29 cellular contexts compared by ENCODE assay signal in genomic region chr9:34027845-34028574, GRCh38.
"Had no signal": no experiment of that assay in that cellular context is flagged by ENCODE, and none has a peak within 500 bp of the region (broad histone marks: within the 10 kb centered on the region; RNA-seq: fewer than 3 reads in every experiment).

No MANE protein-coding gene starts in this region.

- H3K36me3 ChIP-seq: ascending aorta, ovary, vagina had no signal

- DNase-seq: activated CD4-positive, alpha-beta T cell treated with anti-CD3 and anti-CD28 coated beads for 48 hours; activated CD4-positive, alpha-beta T cell treated with anti-CD3 and anti-CD28 coated beads, Interleukin-2, amount 50 U/mL, for 48 hours; activated CD8-positive, alpha-beta memory T cell treated with anti-CD3 and anti-CD28 coated beads for 24 hours; activated gamma-delta T cell; activated naive CD4-positive, alpha-beta T cell treated with anti-CD3 and anti-CD28 coated beads, Interleukin-2, amount 10 ng/mL, durations not matched to agents 7 days and 5 days; activated naive CD8-positive, alpha-beta T cell treated with anti-CD3 and anti-CD28 coated beads, Interleukin-2, amount 10 ng/mL, durations not matched to agents 7 days and 5 days; brain microvascular endothelial cell; central memory CD4-positive, alpha-beta T cell; endodermal cell; foreskin keratinocyte; kidney glomerular epithelial cell; mammary epithelial cell; naive thymus-derived CD4-positive, alpha-beta T cell; retina; stimulated activated CD4-positive, alpha-beta T cell treated with anti-CD3 and anti-CD28 coated beads, Interleukin-2, amount 100 ng/mL, for 48 hours; stimulated activated naive CD8-positive, alpha-beta T cell treated with anti-CD3 and anti-CD28 coated beads, Interleukin-15, Interleukin-2, amounts not matched to agents 100 U/mL and 50 U/mL, for 24 hours; SW 1271; T1000; testis; transverse colon; WERI-Rb-1 had no signal

- H3K27me3 ChIP-seq: ascending aorta, brain microvascular endothelial cell, foreskin keratinocyte, ovary, testis, transverse colon, vagina had no signal

- H3K27ac Mint-ChIP-seq: activated naive CD4-positive, alpha-beta T cell treated with anti-CD3 and anti-CD28 coated beads, Interleukin-2, amount 10 ng/mL, durations not matched to agents 7 days and 5 days; activated naive CD8-positive, alpha-beta T cell treated with anti-CD3 and anti-CD28 coated beads, Interleukin-2, amount 10 ng/mL, durations not matched to agents 7 days and 5 days; dendritic cell treated with granulocyte-macrophage colony-stimulating factor and Interleukin-4, amounts not matched to agents 40 ng/mL and 50 ng/mL, for 4 days; endodermal cell; naive thymus-derived CD4-positive, alpha-beta T cell; progenitor cell of endocrine pancreas; T-helper 1 cell treated with Interleukin-12 subunit alpha and Interleukin-12 subunit beta and Interleukin-4 antibody, amounts not matched to agents 30 μg/mL and 1 μg/mL, for 36 hours had no signal

- H3K4me3 Mint-ChIP-seq: activated naive CD4-positive, alpha-beta T cell treated with anti-CD3 and anti-CD28 coated beads, Interleukin-2, amount 10 ng/mL, durations not matched to agents 7 days and 5 days; activated naive CD8-positive, alpha-beta T cell treated with anti-CD3 and anti-CD28 coated beads, Interleukin-2, amount 10 ng/mL, durations not matched to agents 7 days and 5 days; dendritic cell treated with granulocyte-macrophage colony-stimulating factor and Interleukin-4, amounts not matched to agents 40 ng/mL and 50 ng/mL, for 4 days; endodermal cell; naive thymus-derived CD4-positive, alpha-beta T cell; T-helper 1 cell treated with Interleukin-12 subunit alpha and Interleukin-12 subunit beta and Interleukin-4 antibody, amounts not matched to agents 30 μg/mL and 1 μg/mL, for 36 hours had no signal

- H3K27ac ChIP-seq: ascending aorta, brain microvascular endothelial cell, foreskin keratinocyte, ovary, testis, transverse colon, vagina, WERI-Rb-1 had no signal

- H3K4me1 ChIP-seq: ascending aorta, foreskin keratinocyte, vagina had no signal

- H3K9me3 ChIP-seq: ascending aorta, ovary, testis, transverse colon, vagina had no signal

- H3K4me3 ChIP-seq: ascending aorta, ovary, testis, transverse colon, vagina had no signal

- H3K27me3 Mint-ChIP-seq: activated naive CD4-positive, alpha-beta T cell treated with anti-CD3 and anti-CD28 coated beads, Interleukin-2, amount 10 ng/mL, durations not matched to agents 7 days and 5 days; activated naive CD8-positive, alpha-beta T cell treated with anti-CD3 and anti-CD28 coated beads, Interleukin-2, amount 10 ng/mL, durations not matched to agents 7 days and 5 days; dendritic cell treated with granulocyte-macrophage colony-stimulating factor and Interleukin-4, amounts not matched to agents 40 ng/mL and 50 ng/mL, for 4 days; naive thymus-derived CD4-positive, alpha-beta T cell; progenitor cell of endocrine pancreas had no signal

- ATAC-seq: activated CD4-positive, CD25-positive, alpha-beta regulatory T cell treated with anti-CD3 and anti-CD28 coated beads, Interleukin-2, amount 50 U/mL, for 24 hours; esophagus mucosa; foreskin keratinocyte; naive thymus-derived CD4-positive, alpha-beta T cell; stimulated activated naive CD8-positive, alpha-beta T cell treated with anti-CD3 and anti-CD28 coated beads, Interleukin-15, Interleukin-2, amounts not matched to agents 100 U/mL and 50 U/mL, for 24 hours had no signal
